In genomic region chr13:101811881-101812280, GRCh38 we compare ENCODE assay signal across 29 cellular contexts.
DNase-seq lines count a peak whose midpoint lies in the region; ATAC-seq and TF ChIP-seq lines count a peak whose summit lies in the region.
"Had no signal": no experiment of that assay in that cellular context is flagged by ENCODE, and none has a peak within 500 bp of the region (broad histone marks: within the 10 kb centered on the region; RNA-seq: fewer than 3 reads in every experiment).

No MANE protein-coding gene starts in this region.

- H4K20me1 ChIP-seq in SK-N-SH (ENCODE audit: insufficient read depth), result no peaks in the 10 kb centered on the region
- H4K20me1 ChIP-seq: BLaER1; BLaER1 treated with 17β-estradiol and CSF1 and Interleukin-3, amounts not matched to agents 10 nM and 100 nM had no signal

- no peaks in the 10 kb centered on the region for H3K27me3 ChIP-seq in SK-N-SH (ENCODE audit: insufficient read depth)
- H3K27me3 ChIP-seq: BE2C; BLaER1; BLaER1 treated with 17β-estradiol and CSF1 and Interleukin-3, amounts not matched to agents 10 nM and 100 nM had no signal

- POLR2A ChIA-PET in SK-N-SH (lab: Yijun Ruan, JAX), result no interaction called here

- no peaks in the 10 kb centered on the region for H3F3A ChIP-seq in SK-N-SH (replicated peaks; ENCODE audit: insufficient read depth)

- WGBS in SK-N-SH (ENCODE audit: low lambda C conversion rate), result 33% methylated on average over 1 of the region's 1 CpG

- H3K9me2 ChIP-seq in SK-N-SH, result no peaks in the 10 kb centered on the region

- no peak for DNase-seq in SK-N-SH
- DNase-seq in mesenteric fat pad (ENCODE audit: low spot score), result no peak
- DNase-seq: 8988T; ACHN; AML-193; BE2C; C1 segment of cervical spinal cord; Caco-2; Calu3; CD4-positive, alpha-beta memory T cell; CD4-positive, alpha-beta T cell; CD4-positive, CD25-positive, alpha-beta regulatory T cell; CD8-positive, alpha-beta memory T cell; CD8-positive, alpha-beta T cell; COR-L47; DMS 273 treated with DMSO at 0.1 percent for 48 hours; DMS153; DMS53; DMS79; DMS79 treated with DMSO at 0.1 percent for 48 hours; DND-41; EL had no signal

- H3K36me3 ChIP-seq in SK-N-SH (replicated peaks in 1 of 2; ENCODE audit: control insufficient read depth in 1 of 2, insufficient read depth in 2 of 2, low read length in 1 of 2), result no peaks in the 10 kb centered on the region
- H3K36me3 ChIP-seq: BE2C; BLaER1; BLaER1 treated with 17β-estradiol and CSF1 and Interleukin-3, amounts not matched to agents 10 nM and 100 nM had no signal

- no peak for TF ChIP-seq EP300 in SK-N-SH (IDR thresholded peaks at IDR 0.05; ENCODE audit: borderline replicate concordance in 1 of 2, low read depth in 1 of 2, low read length in 1 of 2)

- H3K27ac ChIP-seq in SK-N-SH (ENCODE audit: low read depth in 2 of 2, low read length in 1 of 2), result peak overlapping the region; percentile 20 to 50; a peak in 3 of 4 replicates
- H3K27ac ChIP-seq: 22Rv1; A549; BLaER1; BLaER1 treated with 17β-estradiol and CSF1 and Interleukin-3, amounts not matched to agents 10 nM and 100 nM; C4-2B had no signal

- no peaks in the 10 kb centered on the region for H3K9me3 ChIP-seq in SK-N-SH
- H3K9me3 ChIP-seq: A549; BE2C; BLaER1; BLaER1 treated with 17β-estradiol and CSF1 and Interleukin-3, amounts not matched to agents 10 nM and 100 nM; Caco-2 had no signal

- H3K4me1 ChIP-seq in SK-N-SH (ENCODE audit: control insufficient read depth in 1 of 2, insufficient read depth in 2 of 2, low read depth in 1 of 2, low read length in 1 of 2), result peaks cover 0 to 10% of the 10 kb centered on the region in 2 experiments; a peak in 2 of 4 replicates
- H3K4me1 ChIP-seq: A549; BLaER1; BLaER1 treated with 17β-estradiol and CSF1 and Interleukin-3, amounts not matched to agents 10 nM and 100 nM; Caco-2 had no signal

- CTCF ChIA-PET in SK-N-SH (lab: Yijun Ruan, JAX), result no interaction called here

- H3K9ac ChIP-seq in SK-N-SH, result no peak overlapping the region
- H3K9ac ChIP-seq: BLaER1; BLaER1 treated with 17β-estradiol and CSF1 and Interleukin-3, amounts not matched to agents 10 nM and 100 nM had no signal

- no peaks in the 10 kb centered on the region for H3K79me2 ChIP-seq in SK-N-SH (ENCODE audit: insufficient read depth)

- no peak for TF ChIP-seq RAD21 in SK-N-SH (IDR thresholded peaks at IDR 0.05; ENCODE audit: low read length)

- ATAC-seq in SK-N-SH treated with all-trans-retinoic acid at 6 μM for 48 hours, result no peak; the same call in 2 of the 3 replicates
- no peak for ATAC-seq in HG03159 (IDR thresholded peaks at IDR 0.05; ENCODE audit: unreplicated experiment)
- ATAC-seq: A549; CD8-positive, alpha-beta T cell had no signal

- H2AFZ ChIP-seq in SK-N-SH (ENCODE audit: low read depth), result no peak overlapping the region

- H3K4me3 ChIP-seq in SK-N-SH (ENCODE audit: low read depth in 2 of 2, low read length in 1 of 2), result no peak overlapping the region
- H3K4me3 ChIP-seq: A549; BLaER1; BLaER1 treated with 17β-estradiol and CSF1 and Interleukin-3, amounts not matched to agents 10 nM and 100 nM had no signal

- no peak for TF ChIP-seq CTCF in SK-N-SH (IDR thresholded peaks at IDR 0.05)

- H3K4me2 ChIP-seq in SK-N-SH, result no peak overlapping the region
- H3K4me2 ChIP-seq: A549; BLaER1; BLaER1 treated with 17β-estradiol and CSF1 and Interleukin-3, amounts not matched to agents 10 nM and 100 nM had no signal

TF ChIP-seq in SK-N-SH, 30 proteins besides CTCF, POLR2A, EP300 and RAD21 (continues in another document):
- TF ChIP-seq, protein P1, sequence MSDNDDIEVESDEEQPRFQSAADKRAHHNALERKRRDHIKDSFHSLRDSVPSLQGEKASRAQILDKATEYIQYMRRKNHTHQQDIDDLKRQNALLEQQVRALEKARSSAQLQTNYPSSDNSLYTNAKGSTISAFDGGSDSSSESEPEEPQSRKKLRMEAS (IDR thresholded peaks at IDR 0.05; ENCODE audit: low read depth), result no peak
- TF ChIP-seq MEF2A (IDR thresholded peaks at IDR 0.05; ENCODE audit: borderline replicate concordance, low read depth) (no peak), MXI1 (IDR thresholded peaks at IDR 0.05; ENCODE audit: low read depth, low read length) (no peak), TEAD4 (IDR thresholded peaks at IDR 0.05; ENCODE audit: borderline replicate concordance, insufficient read depth) (no peak), PBX3 (IDR thresholded peaks at IDR 0.05) (no peak), NRF1 (IDR thresholded peaks at IDR 0.05; ENCODE audit: low read depth, low read length) (no peak), TCF12 (IDR thresholded peaks at IDR 0.05) (no peak), SIN3A (IDR thresholded peaks at IDR 0.05; ENCODE audit: borderline replicate concordance, low read depth, low read length) (no peak)

TF ChIP-seq in SK-N-SH treated with all-trans-retinoic acid at 6 μM for 48 hours, 23 proteins besides CTCF, POLR2A, EP300 and RAD21:
- no peak for TF ChIP-seq CSRNP3 (CRISPR knock-in tag; IDR thresholded peaks at IDR 0.05)
- no peak for TF ChIP-seq OSR1 (CRISPR knock-in tag; IDR thresholded peaks at IDR 0.05)
- TF ChIP-seq ISL1 (CRISPR knock-in tag; IDR thresholded peaks at IDR 0.05), result peak; percentile 81
- TF ChIP-seq BACH2 (CRISPR knock-in tag; IDR thresholded peaks at IDR 0.05; ENCODE audit: borderline replicate concordance), result no peak
- TF ChIP-seq ZFP3 (CRISPR knock-in tag; IDR thresholded peaks at IDR 0.05), result no peak
- no peak for TF ChIP-seq TCF4 (CRISPR knock-in tag; IDR thresholded peaks at IDR 0.05; ENCODE audit: borderline replicate concordance)
- TF ChIP-seq, protein P2, sequence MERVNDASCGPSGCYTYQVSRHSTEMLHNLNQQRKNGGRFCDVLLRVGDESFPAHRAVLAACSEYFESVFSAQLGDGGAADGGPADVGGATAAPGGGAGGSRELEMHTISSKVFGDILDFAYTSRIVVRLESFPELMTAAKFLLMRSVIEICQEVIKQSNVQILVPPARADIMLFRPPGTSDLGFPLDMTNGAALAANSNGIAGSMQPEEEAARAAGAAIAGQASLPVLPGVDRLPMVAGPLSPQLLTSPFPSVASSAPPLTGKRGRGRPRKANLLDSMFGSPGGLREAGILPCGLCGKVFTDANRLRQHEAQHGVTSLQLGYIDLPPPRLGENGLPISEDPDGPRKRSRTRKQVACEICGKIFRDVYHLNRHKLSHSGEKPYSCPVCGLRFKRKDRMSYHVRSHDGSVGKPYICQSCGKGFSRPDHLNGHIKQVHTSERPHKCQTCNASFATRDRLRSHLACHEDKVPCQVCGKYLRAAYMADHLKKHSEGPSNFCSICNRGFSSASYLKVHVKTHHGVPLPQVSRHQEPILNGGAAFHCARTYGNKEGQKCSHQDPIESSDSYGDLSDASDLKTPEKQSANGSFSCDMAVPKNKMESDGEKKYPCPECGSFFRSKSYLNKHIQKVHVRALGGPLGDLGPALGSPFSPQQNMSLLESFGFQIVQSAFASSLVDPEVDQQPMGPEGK (CRISPR knock-in tag; IDR thresholded peaks at IDR 0.05; ENCODE audit: borderline replicate concordance), result no peak
- TF ChIP-seq, protein P3, sequence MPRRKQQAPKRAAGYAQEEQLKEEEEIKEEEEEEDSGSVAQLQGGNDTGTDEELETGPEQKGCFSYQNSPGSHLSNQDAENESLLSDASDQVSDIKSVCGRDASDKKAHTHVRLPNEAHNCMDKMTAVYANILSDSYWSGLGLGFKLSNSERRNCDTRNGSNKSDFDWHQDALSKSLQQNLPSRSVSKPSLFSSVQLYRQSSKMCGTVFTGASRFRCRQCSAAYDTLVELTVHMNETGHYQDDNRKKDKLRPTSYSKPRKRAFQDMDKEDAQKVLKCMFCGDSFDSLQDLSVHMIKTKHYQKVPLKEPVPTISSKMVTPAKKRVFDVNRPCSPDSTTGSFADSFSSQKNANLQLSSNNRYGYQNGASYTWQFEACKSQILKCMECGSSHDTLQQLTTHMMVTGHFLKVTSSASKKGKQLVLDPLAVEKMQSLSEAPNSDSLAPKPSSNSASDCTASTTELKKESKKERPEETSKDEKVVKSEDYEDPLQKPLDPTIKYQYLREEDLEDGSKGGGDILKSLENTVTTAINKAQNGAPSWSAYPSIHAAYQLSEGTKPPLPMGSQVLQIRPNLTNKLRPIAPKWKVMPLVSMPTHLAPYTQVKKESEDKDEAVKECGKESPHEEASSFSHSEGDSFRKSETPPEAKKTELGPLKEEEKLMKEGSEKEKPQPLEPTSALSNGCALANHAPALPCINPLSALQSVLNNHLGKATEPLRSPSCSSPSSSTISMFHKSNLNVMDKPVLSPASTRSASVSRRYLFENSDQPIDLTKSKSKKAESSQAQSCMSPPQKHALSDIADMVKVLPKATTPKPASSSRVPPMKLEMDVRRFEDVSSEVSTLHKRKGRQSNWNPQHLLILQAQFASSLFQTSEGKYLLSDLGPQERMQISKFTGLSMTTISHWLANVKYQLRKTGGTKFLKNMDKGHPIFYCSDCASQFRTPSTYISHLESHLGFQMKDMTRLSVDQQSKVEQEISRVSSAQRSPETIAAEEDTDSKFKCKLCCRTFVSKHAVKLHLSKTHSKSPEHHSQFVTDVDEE (CRISPR knock-in tag; IDR thresholded peaks at IDR 0.05), result no peak
- peak; percentile 57; the same call in 1 of the 2 replicates for TF ChIP-seq ZC3H10 (CRISPR knock-in tag; IDR thresholded peaks at IDR 0.05)
TF ChIP-seq in SK-N-SH treated with all-trans-retinoic acid at 6 μM for 48 hours: peak in this region for 2.
